ENCODE assay signal across 8 cellular contexts in genomic region chr9:22469928-22470544, GRCh38. TPM values are rescaled to one million over a fixed set of nuclear protein-coding genes. Genes with fewer than 3 reads are reported as not detected.
A peak's percentile ranks its signal among the peaks of the same experiment; 100 is the strongest.
DNase-seq lines count a peak whose midpoint lies in the region; ATAC-seq, FAIRE-seq and TF ChIP-seq lines count a peak whose summit lies in the region.

No MANE protein-coding gene starts in this region.

- no peak overlapping the region for H3K4me3 Mint-ChIP-seq in chondrocyte (ENCODE audit: unreplicated experiment)

- peak; percentile 79 for ATAC-seq in HG03095 (IDR thresholded peaks at IDR 0.05; ENCODE audit: unreplicated experiment)

- H3K36me3 Mint-ChIP-seq in chondrocyte (ENCODE audit: low read depth), result peaks cover 1% of the 10 kb centered on the region

- peak; percentile 33 for FAIRE-seq in GM18507 (lab: Jason Lieb, UNC)

- DNase-seq in AG09319 (ENCODE audit: extremely low read depth, low read depth), result no peak
- no peak for DNase-seq in GM18507 (ENCODE audit: extremely low spot score, insufficient read length, low read depth)
- DNase-seq in NCI-H446 treated with DMSO at 0.1 percent for 48 hours (lab: John Stamatoyannopoulos, UW), result peak; percentile 27
- DNase-seq in chondrocyte (ENCODE audit: low spot score), result no peak
- peak; percentile 26 for DNase-seq in mucosa of gallbladder (ENCODE audit: low spot score)
- no peak for DNase-seq in HuH-7 (ENCODE audit: low spot score)
- no peak for DNase-seq in NOMO-1 treated with dmso at 0.1 percent for 144 hours (lab: John Stamatoyannopoulos, UW; ENCODE audit: unreplicated experiment)

- peak; percentile 68 for TF ChIP-seq CTCF in AG09319 (IDR thresholded peaks at IDR 0.05; ENCODE audit: low read depth, low read length)
- peak; percentile 84 for TF ChIP-seq CTCF in chondrocyte (IDR thresholded peaks at IDR 0.05)

- H3K27ac Mint-ChIP-seq in chondrocyte (ENCODE audit: unreplicated experiment), result no peak overlapping the region

- no peaks in the 10 kb centered on the region for H3K9me3 Mint-ChIP-seq in chondrocyte (ENCODE audit: low read depth)

- no peaks in the 10 kb centered on the region for H3K4me1 Mint-ChIP-seq in chondrocyte (ENCODE audit: low read depth)

- no peaks in the 10 kb centered on the region for H3K27me3 Mint-ChIP-seq in chondrocyte (ENCODE audit: low read depth)

RNA-seq across cellular contexts. Expression of gene DMRTA1, which starts 23.4 kb away (rescaled TPM):
- 5.0 to 6.7 TPM (median 5.2 TPM) in 3 replicates for total RNA-seq in chondrocyte
- 3.4 TPM for total RNA-seq in mucosa of gallbladder

Comparison
In these comparisons a context has a peak if more than half of its experiments do, and no peak if none do; other contexts are left out.
1. DNase-seq: peak in NCI-H446 treated with DMSO at 0.1 percent for 48 hours (single experiment) and mucosa of gallbladder (single experiment); none in AG09319 (single experiment), GM18507 (single experiment), chondrocyte (single experiment), HuH-7 (single experiment) and NOMO-1 treated with dmso at 0.1 percent for 144 hours (single experiment).